ENCODE assay signal across 10 cellular contexts in genomic region chr1:231418741-231419107, GRCh38. TPM values are rescaled to one million over a fixed set of nuclear protein-coding genes. Genes with fewer than 3 reads are reported as not detected.
DNase-seq lines count a peak whose midpoint lies in the region; ATAC-seq and TF ChIP-seq lines count a peak whose summit lies in the region.
"Had no signal": no experiment of that assay in that cellular context is flagged by ENCODE, and none has a peak within 500 bp of the region (broad histone marks: within the 10 kb centered on the region; RNA-seq: fewer than 3 reads in every experiment).

No MANE protein-coding gene starts in this region.

- peaks cover 18% of the 10 kb centered on the region for H3K4me1 Mint-ChIP-seq in Caco-2 (ENCODE audit: low read depth, unreplicated experiment)

- H3K36me3 ChIP-seq in Caco-2 (ENCODE audit: control insufficient read depth, insufficient read depth, low read length) (no peaks in the 10 kb centered on the region), PC-3 (ENCODE audit: low read depth, low read length) (no peaks in the 10 kb centered on the region), trophoblast cell (ENCODE audit: control insufficient read depth in 1 of 2, insufficient read depth in 2 of 2, low read length in 2 of 2) (no peaks in the 10 kb centered on the region)

- CTCF ChIA-PET in Caco-2 (lab: Charles Lee), result no interaction called here
- CTCF ChIA-PET in PC-3 (lab: Charles Lee), result no interaction called here

- H3K27me3 ChIP-seq in Caco-2 (replicated peaks; ENCODE audit: control insufficient read depth, insufficient read depth, low read length) (no peaks in the 10 kb centered on the region), PC-3 (ENCODE audit: low read length) (no peaks in the 10 kb centered on the region), trophoblast cell (ENCODE audit: insufficient read depth, low read length) (no peaks in the 10 kb centered on the region)

- BruUV-seq in Caco-2 (replicated peaks; lab: Mats Ljungman, UMichigan), result no TSS peak
- BruUV-seq in PC-3 (replicated peaks; lab: Mats Ljungman, UMichigan), result no TSS peak

- H3K9me3 ChIP-seq in Caco-2 (no peaks in the 10 kb centered on the region), PC-3 (ENCODE audit: low read length) (no peaks in the 10 kb centered on the region), trophoblast cell (ENCODE audit: insufficient read depth, low read depth, low read length) (no peaks in the 10 kb centered on the region)

- H3K9me2 ChIP-seq in PC-3 (replicated peaks; ENCODE audit: low read length), result no peaks in the 10 kb centered on the region

- H3K14ac ChIP-seq in trophoblast cell (ENCODE audit: low read length), result no peak overlapping the region

- peak overlapping the region; percentile 78 for H3K4me3 Mint-ChIP-seq in Caco-2 (ENCODE audit: unreplicated experiment)

- H3K4me1 ChIP-seq in Caco-2 (peaks cover 29% of the 10 kb centered on the region), PC-3 (ENCODE audit: insufficient read depth, low read length) (peaks cover 43% of the 10 kb centered on the region), trophoblast cell (ENCODE audit: control insufficient read depth in 1 of 2, insufficient read depth in 2 of 2, low read length in 2 of 2) (peaks cover 3 to 5% of the 10 kb centered on the region in 2 experiments)

- no peaks in the 10 kb centered on the region for H3F3A ChIP-seq in PC-3 (ENCODE audit: low read length, unreplicated experiment)

- no peak overlapping the region for H4K8ac ChIP-seq in trophoblast cell (ENCODE audit: low read depth, low read length)

- H2AFZ ChIP-seq in PC-3 (ENCODE audit: low read length), result no peak overlapping the region
- H2AFZ ChIP-seq in trophoblast cell (ENCODE audit: insufficient read depth, low read length, poor library complexity), result no peak overlapping the region

- peak overlapping the region; percentile 51 for H3K4ac ChIP-seq in trophoblast cell (ENCODE audit: low read depth, low read length)

- intact Hi-C loops in Caco-2 (cut with micrococcal nuclease; ENCODE audit: unreplicated experiment), result loop anchor here (5.0 kb wide), 1 partner anchor 181 kb away; no protein-coding TSS in a partner anchor
- intact Hi-C loops in PC-3 (cut with micrococcal nuclease), result loop anchor here (1.0 to 2.0 kb wide), 3 partner anchors 10 to 60 kb away; no protein-coding TSS in a partner anchor

- no peak overlapping the region for H4K12ac ChIP-seq in trophoblast cell (ENCODE audit: low read depth, low read length)

- H2BK120ac ChIP-seq in trophoblast cell (ENCODE audit: insufficient read depth, low read length, poor library complexity), result no peak overlapping the region

- WGBS in trophoblast cell (ENCODE audit: extremely low coverage, insufficient coverage, insufficient read length), result no CpG with 5 or more reads among the region's 4 CpGs

- no peak overlapping the region for H2BK5ac ChIP-seq in trophoblast cell (ENCODE audit: low read depth, low read length, poor library complexity)

- POLR2A ChIA-PET in Caco-2 (lab: Charles Lee) (no interaction called here), PC-3 (lab: Charles Lee; ENCODE audit: unreplicated experiment) (interaction anchor here (0.6 to 0.9 kb wide), 3 partner anchors 55 to 998 kb away, joined by 3 to 4 read pairs (median 4); partner anchors contain the start of gene SPRTN)

- no peaks in the 10 kb centered on the region for H3K9me3 Mint-ChIP-seq in Caco-2 (ENCODE audit: unreplicated experiment)

- H4K91ac ChIP-seq in trophoblast cell (ENCODE audit: low read depth, low read length), result no peak overlapping the region

- H3K79me2 ChIP-seq in PC-3 (ENCODE audit: low read length) (peaks cover 79% of the 10 kb centered on the region), trophoblast cell (ENCODE audit: control insufficient read depth, insufficient read depth, low read length, poor library complexity) (peaks cover 8% of the 10 kb centered on the region)

- peaks cover 17% of the 10 kb centered on the region for H3K79me1 ChIP-seq in trophoblast cell (ENCODE audit: low read length)

- H3K4me2 ChIP-seq in PC-3 (ENCODE audit: low read length) (peak overlapping the region; percentile 91), trophoblast cell (ENCODE audit: low read length) (peak overlapping the region; percentile 47)

- no peak overlapping the region for H3K23ac ChIP-seq in trophoblast cell (ENCODE audit: low read length)

- H2BK12ac ChIP-seq in trophoblast cell (ENCODE audit: low read length), result no peak overlapping the region

- H2AK5ac ChIP-seq in trophoblast cell (ENCODE audit: low read length), result no peak overlapping the region

- peaks cover 49% of the 10 kb centered on the region for H4K20me1 ChIP-seq in PC-3 (ENCODE audit: low read length)

- ATAC-seq in PC-3, result no peak

- TF ChIP-seq CTCF in Caco-2 (IDR thresholded peaks at IDR 0.05; ENCODE audit: insufficient read depth in 1 of 2, low read depth in 1 of 2, low read length in 1 of 2, severe bottlenecking in 1 of 2, unreplicated experiment in 1 of 2) (no peak), PC-3 (conservative IDR thresholded peaks at IDR 0.05; ENCODE audit: low read depth, low read length) (no peak), epithelial cell of esophagus (IDR thresholded peaks at IDR 0.05; ENCODE audit: insufficient read depth, low read depth, low read length, missing control alignments) (no peak)

- no peak overlapping the region for H3K27ac Mint-ChIP-seq in Caco-2 (ENCODE audit: unreplicated experiment)

- DNase-seq in Caco-2 (no peak), PC-3 (no peak), epithelial cell of esophagus (ENCODE audit: low read depth) (peak; percentile 10), trophoblast cell (no peak), nucleus accumbens (lab: John Stamatoyannopoulos, UW) (no peak), kidney glomerular epithelial cell (lab: John Stamatoyannopoulos, UW) (no peak), NCI-H526 treated with DMSO at 0.1 percent for 48 hours (lab: John Stamatoyannopoulos, UW) (no peak)
- DNase-seq in stimulated activated CD4-positive, alpha-beta T cell treated with anti-CD3 and anti-CD28 coated beads, Interleukin-4, amount 100 ng/mL, for 1 hour, result no peak
- DNase-seq: activated CD8-positive, alpha-beta memory T cell treated with anti-CD3 and anti-CD28 coated beads, Interleukin-2, amount 50 U/mL, for 48 hours; stimulated activated CD8-positive, alpha-beta memory T cell treated with anti-CD3 and anti-CD28 coated beads, Interleukin-4, amount 100 ng/mL, for 48 hours had no signal

- H3K18ac ChIP-seq in trophoblast cell (ENCODE audit: low read length), result no peak overlapping the region

- peak overlapping the region; percentile 21 for H3K27ac ChIP-seq in PC-3 (ENCODE audit: low read length)
- no peak overlapping the region for H3K27ac ChIP-seq in trophoblast cell (ENCODE audit: low read depth, low read length)

- H3K36me3 Mint-ChIP-seq in Caco-2 (ENCODE audit: insufficient read depth, unreplicated experiment), result peaks cover 5% of the 10 kb centered on the region

- H3K27me3 Mint-ChIP-seq in Caco-2 (ENCODE audit: insufficient read depth, unreplicated experiment), result no peaks in the 10 kb centered on the region

- peak overlapping the region; percentile 51 for H3K4me3 ChIP-seq in Caco-2 (ENCODE audit: low read depth, low read length)
- H3K4me3 ChIP-seq in PC-3 (ENCODE audit: low read length), result peak overlapping the region; percentile 85
- H3K4me3 ChIP-seq in epithelial cell of esophagus (ENCODE audit: low read length), result peak overlapping the region; percentile 81
- no peak overlapping the region for H3K4me3 ChIP-seq in trophoblast cell (ENCODE audit: low read depth, low read length)

- H3K9ac ChIP-seq in PC-3 (ENCODE audit: low read length) (peak overlapping the region; percentile 66; the same call in 1 of the 2 replicates), trophoblast cell (ENCODE audit: low read length) (no peak overlapping the region)

RNA-seq across cellular contexts. Expression of gene EGLN1, which starts 3.4 kb away (rescaled TPM):
- 26.7 and 31.1 TPM in 2 replicates for total RNA-seq in Caco-2 (2022)
- total RNA-seq in PC-3 (2014; rRNA removed), result 37.0 and 44.9 TPM in 2 replicates
- 34.1 and 36.0 TPM in 2 replicates for polyA plus RNA-seq in trophoblast cell (2013)
